30 cellular contexts compared by ENCODE assay signal in the genomic region with DNA sequence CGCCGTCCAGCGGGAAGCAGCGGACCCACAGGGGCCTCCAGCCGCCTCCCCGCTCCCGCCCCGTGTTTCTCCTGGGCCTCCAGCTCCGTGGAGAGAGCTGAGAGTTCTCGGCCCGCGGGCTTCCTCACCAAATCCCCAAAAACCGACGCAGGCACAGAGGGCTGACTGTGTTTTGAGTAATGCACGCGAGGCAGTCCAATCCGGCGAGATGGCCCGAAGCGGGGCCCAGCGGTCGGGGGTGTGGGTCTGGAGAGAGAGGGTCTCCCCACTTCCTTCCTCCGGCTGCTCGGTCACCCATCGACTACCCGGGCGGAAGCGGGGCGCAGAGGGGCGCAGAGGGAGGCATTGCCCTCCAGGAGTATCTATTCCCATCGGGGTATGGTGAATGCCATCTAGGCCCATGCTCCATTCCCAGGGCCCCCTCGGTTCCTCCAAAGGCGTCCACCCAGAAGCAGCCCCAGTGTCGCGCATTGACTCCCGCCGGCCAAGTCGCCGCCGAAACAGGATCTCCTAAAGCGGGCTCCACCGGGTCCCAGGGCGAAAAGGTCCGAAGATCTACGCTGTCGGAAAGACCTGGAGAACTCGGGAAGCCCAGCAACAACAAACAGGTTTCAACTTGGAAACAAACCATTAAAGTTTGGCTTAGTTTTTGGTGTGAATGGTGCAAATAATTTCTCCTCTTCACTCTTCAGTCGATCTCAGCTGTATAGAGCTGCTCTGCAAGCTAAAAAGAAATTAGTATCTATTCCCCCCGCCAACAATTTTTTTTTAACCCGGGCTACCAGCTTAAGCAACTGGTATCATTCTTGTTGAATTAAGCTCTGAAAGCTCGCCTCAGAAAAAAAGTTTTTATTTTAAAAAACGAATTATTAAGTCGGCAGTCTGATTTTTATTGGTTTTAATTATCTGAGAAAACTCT. TPM values are rescaled to one million over a fixed set of nuclear protein-coding genes. Genes with fewer than 3 reads are reported as not detected.
DNase-seq lines count a peak whose midpoint lies in the region; ATAC-seq, FAIRE-seq and TF ChIP-seq lines count a peak whose summit lies in the region.
"Had no signal": no experiment of that assay in that cellular context is flagged by ENCODE, and none has a peak within 500 bp of the region (broad histone marks: within the 10 kb centered on the region; RNA-seq: fewer than 3 reads in every experiment).

No MANE protein-coding gene starts in this region.

- H3K4me2 ChIP-seq in HepG2 (ENCODE audit: low read depth, low read length) (no peak overlapping the region), endothelial cell of umbilical vein (ENCODE audit: insufficient read depth, low read length) (no peak overlapping the region)

- no peak overlapping the region for H3K27ac Mint-ChIP-seq in nephron progenitor cell
- H3K27ac Mint-ChIP-seq: activated CD8-positive, alpha-beta T cell treated with anti-CD3 and anti-CD28 coated beads for 36 hours; natural killer cell treated with Interleukin-12 subunit alpha and Interleukin-12 subunit beta and Interleukin-15 and Interleukin-18, amount 100 ng/mL, for 72 hours had no signal

- DNase-seq in HepG2 (ENCODE audit: low spot score) (no peak), right lobe of liver (no peak), endothelial cell of umbilical vein (ENCODE audit: low read depth, low spot score) (no peak), nephron progenitor cell (peak; percentile 46), dermis blood vessel endothelial cell (no peak), EL (no peak), AML-193 (lab: John Stamatoyannopoulos, UW) (no peak), HEK293T (ENCODE audit: extremely low spot score) (no peak)
- DNase-seq: activated CD8-positive, alpha-beta T cell treated with anti-CD3 and anti-CD28 coated beads for 36 hours; activated effector memory CD4-positive, alpha-beta T cell treated with Interleukin-2 at 50 U/mL for 16 hours; activated T-cell treated with anti-CD3 and anti-CD28 coated beads for 4 hours; cerebellar nuclear complex; heart left ventricle; left lung; NCI-H1092 treated with DMSO at 0.1 percent for 48 hours; NCI-H2029; NCI-H82; psoas muscle; stimulated activated CD4-positive, alpha-beta T cell treated with anti-CD3 and anti-CD28 coated beads, Interleukin-1b, Interleukin-23, amount 100 ng/mL, for 48 hours; substantia nigra; T1000; upper lobe of right lung had no signal

- no peak for ATAC-seq in HepG2
- no peak for ATAC-seq in right lobe of liver
- ATAC-seq: activated CD8-positive, alpha-beta T cell treated with anti-CD3 and anti-CD28 coated beads for 36 hours; heart left ventricle; left lung; natural killer cell treated with Interleukin-12 subunit alpha and Interleukin-12 subunit beta and Interleukin-15 and Interleukin-18, amount 100 ng/mL, for 72 hours; psoas muscle; upper lobe of right lung had no signal

- H3K27ac ChIP-seq in HepG2 (ENCODE audit: extremely low read length, insufficient read depth, low read length), result no peak overlapping the region
- no peak overlapping the region for H3K27ac ChIP-seq in right lobe of liver
- H3K27ac ChIP-seq in endothelial cell of umbilical vein (ENCODE audit: insufficient read depth, low read depth, low read length), result no peak overlapping the region
- H3K27ac ChIP-seq: heart left ventricle, HL-60, left lung, psoas muscle, skin epidermis, upper lobe of right lung had no signal

- H3K4me3 ChIP-seq in HepG2 (replicated peaks in 1 of 3; ENCODE audit: insufficient read depth in 1 of 3, low read depth in 2 of 3, low read length in 3 of 3) (no peak overlapping the region), right lobe of liver (no peak overlapping the region), endothelial cell of umbilical vein (replicated peaks in 1 of 3; ENCODE audit: insufficient read depth in 1 of 3, low read depth in 1 of 3, low read length in 3 of 3) (no peak overlapping the region)
- H3K4me3 ChIP-seq: heart left ventricle, left lung, psoas muscle, skin epidermis, upper lobe of right lung had no signal

- H3K36me3 Mint-ChIP-seq in nephron progenitor cell (ENCODE audit: low read depth), result no peaks in the 10 kb centered on the region
- H3K36me3 Mint-ChIP-seq: natural killer cell treated with Interleukin-12 subunit alpha and Interleukin-12 subunit beta and Interleukin-15 and Interleukin-18, amount 100 ng/mL, for 72 hours had no signal

- TF ChIP-seq EP300 in HepG2 (IDR thresholded peaks at IDR 0.05; ENCODE audit: low read depth in 2 of 2, low read length in 2 of 2) (no peak), HepG2 (CRISPR knock-in tag; IDR thresholded peaks at IDR 0.05; ENCODE audit: borderline replicate concordance) (no peak)

- no peaks in the 10 kb centered on the region for H4K20me1 ChIP-seq in HepG2 (ENCODE audit: insufficient read depth, low read length)
- H4K20me1 ChIP-seq in endothelial cell of umbilical vein (replicated peaks; ENCODE audit: control insufficient read depth, extremely low read depth, insufficient read depth, low read length), result no peaks in the 10 kb centered on the region

- intact Hi-C loops in HepG2 (cut with micrococcal nuclease; ENCODE audit: unreplicated experiment) (no loop called here), right lobe of liver (cut with DNase I) (no loop called here), endothelial cell of umbilical vein (cut with micrococcal nuclease) (no loop called here)

- no peaks in the 10 kb centered on the region for H3K9me3 ChIP-seq in HepG2 (ENCODE audit: low read length)
- H3K9me3 ChIP-seq in right lobe of liver, result no peaks in the 10 kb centered on the region
- H3K9me3 ChIP-seq in endothelial cell of umbilical vein (replicated peaks; ENCODE audit: control insufficient read depth, insufficient read depth, low read length), result no peaks in the 10 kb centered on the region
- H3K9me3 ChIP-seq: heart left ventricle, left lung, psoas muscle, upper lobe of right lung had no signal

- H3K4me1 Mint-ChIP-seq in nephron progenitor cell, result peaks cover 14% of the 10 kb centered on the region

- H3K27me3 ChIP-seq in HepG2 (ENCODE audit: control insufficient read depth in 1 of 2, insufficient read depth in 2 of 2, low read length in 2 of 2) (peaks cover 27 to 94% of the 10 kb centered on the region in 2 experiments), right lobe of liver (peaks cover 22 to 60% of the 10 kb centered on the region in 2 donors), endothelial cell of umbilical vein (ENCODE audit: control insufficient read depth in 2 of 2, insufficient read depth in 2 of 2, low read length in 2 of 2) (peaks cover 86 to 98% of the 10 kb centered on the region in 2 experiments)

- H3K79me2 ChIP-seq in HepG2 (ENCODE audit: insufficient read depth, low read length) (no peaks in the 10 kb centered on the region), endothelial cell of umbilical vein (ENCODE audit: control insufficient read depth, insufficient read depth, low read length) (no peaks in the 10 kb centered on the region)

- H3K9me3 Mint-ChIP-seq in nephron progenitor cell, result no peaks in the 10 kb centered on the region
- H3K9me3 Mint-ChIP-seq: activated CD8-positive, alpha-beta T cell treated with anti-CD3 and anti-CD28 coated beads for 36 hours; natural killer cell treated with Interleukin-12 subunit alpha and Interleukin-12 subunit beta and Interleukin-15 and Interleukin-18, amount 100 ng/mL, for 72 hours had no signal

- no peak for TF ChIP-seq RAD21 in HepG2 (CRISPR knock-in tag; IDR thresholded peaks at IDR 0.05)

- H2AFZ ChIP-seq in HepG2 (ENCODE audit: low read length), result no peak overlapping the region
- H2AFZ ChIP-seq in endothelial cell of umbilical vein (ENCODE audit: low read depth, low read length), result no peak overlapping the region

- in situ Hi-C loops in HepG2 (cut with HindIII; ENCODE audit: extremely low pct_ligation_motif_present, low pct_unique_long_range_greater_than_20kb), result no loop called here

- H3K9me1 ChIP-seq in endothelial cell of umbilical vein (replicated peaks; ENCODE audit: control insufficient read depth, extremely low read depth, insufficient read depth, low read length), result no peaks in the 10 kb centered on the region

- dilution Hi-C loops in endothelial cell of umbilical vein (cut with MboI; ENCODE audit: extremely low pct_ligation_motif_present, low sequenced_read_pairs), result no loop called here

- POLR2A ChIA-PET in HepG2 (lab: Yijun Ruan, JAX) (no interaction called here), endothelial cell of umbilical vein (lab: Charles Lee) (no interaction called here), HEK293T (lab: Yijun Ruan, JAX) (no interaction called here)

- TF ChIP-seq CTCF in HepG2 (CRISPR knock-in tag; IDR thresholded peaks at IDR 0.05), result no peak
- no peak for TF ChIP-seq CTCF in right lobe of liver (IDR thresholded peaks at IDR 0.05)
- TF ChIP-seq CTCF in endothelial cell of umbilical vein (IDR thresholded peaks at IDR 0.05; ENCODE audit: extremely low read depth in 1 of 2, insufficient read depth in 1 of 2, low read depth in 1 of 2, low read length in 2 of 2), result no peak
- no peak for TF ChIP-seq CTCF in nephron progenitor cell (IDR thresholded peaks at IDR 0.05)

- peaks cover 100% of the 10 kb centered on the region for H3K27me3 Mint-ChIP-seq in nephron progenitor cell (ENCODE audit: low read depth, poor library complexity)

- 32% methylated on average over 32 of the region's 53 CpGs for WGBS in HepG2 (ENCODE audit: low lambda C conversion rate)
- WGBS in right lobe of liver (ENCODE audit: insufficient coverage, low coverage, low lambda C conversion rate, missing lambda C conversion rate), result 9% methylated on average over 10 of the region's 53 CpGs

- FAIRE-seq in HepG2 (lab: Jason Lieb, UNC) (no peak), endothelial cell of umbilical vein (lab: Jason Lieb, UNC) (no peak)
- FAIRE-seq: A204.1, H54 had no signal

- no peak overlapping the region for H3K9ac ChIP-seq in HepG2 (ENCODE audit: insufficient read depth, low read depth, low read length)
- H3K9ac ChIP-seq in endothelial cell of umbilical vein (replicated peaks; ENCODE audit: extremely low read depth, insufficient read depth, low read length), result no peak overlapping the region

- TF ChIP-seq POLR2A in HepG2 (IDR thresholded peaks at IDR 0.05; ENCODE audit: insufficient read depth in 1 of 2, low read depth in 2 of 2, low read length in 2 of 2), result no peak
- TF ChIP-seq POLR2A in right lobe of liver (IDR thresholded peaks at IDR 0.05), result no peak
- TF ChIP-seq POLR2A in endothelial cell of umbilical vein (IDR thresholded peaks at IDR 0.05; ENCODE audit: low read depth, low read length), result no peak

- H3K4me3 Mint-ChIP-seq in nephron progenitor cell, result no peak overlapping the region
- H3K4me3 Mint-ChIP-seq: activated CD8-positive, alpha-beta T cell treated with anti-CD3 and anti-CD28 coated beads for 36 hours; natural killer cell treated with Interleukin-12 subunit alpha and Interleukin-12 subunit beta and Interleukin-15 and Interleukin-18, amount 100 ng/mL, for 72 hours had no signal

- H3K4me1 ChIP-seq in HepG2 (ENCODE audit: insufficient read depth, low read length) (no peaks in the 10 kb centered on the region), right lobe of liver (no peaks in the 10 kb centered on the region), endothelial cell of umbilical vein (ENCODE audit: control insufficient read depth, extremely low read depth, insufficient read depth, low read length) (peaks cover 3% of the 10 kb centered on the region)
- H3K4me1 ChIP-seq: heart left ventricle, left lung, psoas muscle, upper lobe of right lung had no signal

- CTCF ChIA-PET in HepG2 (lab: Yijun Ruan, JAX; ENCODE audit: low intra/inter-chr PET ratio, low total read pairs) (no interaction called here), endothelial cell of umbilical vein (lab: Charles Lee) (interaction anchor here (1.1 to 1.3 kb wide), 2 partner anchors 9 to 22 kb away, joined by 3 read pairs; no protein-coding TSS in a partner anchor), HEK293T (lab: Yijun Ruan, JAX) (no interaction called here)

- no peaks in the 10 kb centered on the region for H3K36me3 ChIP-seq in HepG2 (replicated peaks in 1 of 2; ENCODE audit: control insufficient read depth in 1 of 2, insufficient read depth in 2 of 2, low read length in 2 of 2)
- H3K36me3 ChIP-seq in right lobe of liver, result no peaks in the 10 kb centered on the region
- no peaks in the 10 kb centered on the region for H3K36me3 ChIP-seq in endothelial cell of umbilical vein (ENCODE audit: control insufficient read depth in 2 of 2, extremely low read depth in 1 of 2, insufficient read depth in 2 of 2, low read length in 2 of 2)
- H3K36me3 ChIP-seq: heart left ventricle, left lung, upper lobe of right lung had no signal

- BruUV-seq in HepG2 (replicated peaks; lab: Mats Ljungman, UMichigan) (no TSS peak), endothelial cell of umbilical vein (replicated peaks; lab: Mats Ljungman, UMichigan) (no TSS peak)

RNA-seq across cellular contexts. Expression of gene HOXB13, which starts 19.2 kb away (rescaled TPM):
- total RNA-seq in HepG2 (2016; rRNA removed; fragmentation: Illumina TruSeq; extraction: Trizol) (not detected in 2 replicates), right lobe of liver (not detected), endothelial cell of umbilical vein (not detected in 2 replicates), dermis blood vessel endothelial cell (not detected in 2 replicates)
- total RNA-seq in HepG2 (2016; cell fraction: cytosol; rRNA removed; fragmentation: Illumina TruSeq; extraction: Trizol; ENCODE audit: low read depth), result not detected in 2 replicates
- not detected in 2 replicates for total RNA-seq in HepG2 (2016; cell fraction: insoluble cytoplasmic fraction; rRNA removed; fragmentation: Illumina TruSeq; extraction: Trizol)
- total RNA-seq in HepG2 (2016; cell fraction: membrane; rRNA removed; fragmentation: Illumina TruSeq; extraction: Trizol), result not detected in 2 replicates
- total RNA-seq in HepG2 (2016; cell fraction: nucleus; rRNA removed; fragmentation: Illumina TruSeq; extraction: Trizol), result not detected in 2 replicates
- polyA plus RNA-seq in HepG2 (2011; rRNA removed) (not detected in 2 replicates), endothelial cell of umbilical vein (not detected in 2 replicates)
- not detected in 2 replicates for polyA plus RNA-seq in HepG2 (2011; cell fraction: cytosol; rRNA removed)
- polyA plus RNA-seq in HepG2 (2011; cell fraction: nucleus; rRNA removed), result not detected in 2 replicates
- not detected in 2 replicates for polyA plus RNA-seq in HepG2 (2012)
- not detected in 2 replicates for polyA plus RNA-seq in HepG2 (2016; cell fraction: cytosol; fragmentation: Illumina TruSeq; extraction: Trizol; ENCODE audit: low read depth)
- polyA plus RNA-seq in HepG2 (2016; cell fraction: insoluble cytoplasmic fraction; fragmentation: Illumina TruSeq; extraction: Trizol; ENCODE audit: low read depth), result not detected in 2 replicates
- polyA plus RNA-seq in HepG2 (2016; cell fraction: membrane; fragmentation: Illumina TruSeq; extraction: Trizol; ENCODE audit: low read depth), result not detected in 2 replicates
- polyA plus RNA-seq in HepG2 (2016; cell fraction: nucleus; fragmentation: Illumina TruSeq; extraction: Trizol; ENCODE audit: insufficient read depth, low read depth), result not detected in 2 replicates
- polyA minus RNA-seq in HepG2 (2011; rRNA and poly(A)+ RNA removed; ENCODE audit: low replicate concordance), result 0.82 TPM in 1 of 2 replicates, not detected in the other
- polyA minus RNA-seq in HepG2 (2011; cell fraction: cytosol; rRNA and poly(A)+ RNA removed), result not detected in 2 replicates
- not detected in 2 replicates for polyA minus RNA-seq in HepG2 (2011; cell fraction: nucleus; rRNA and poly(A)+ RNA removed)
- polyA plus RNA-seq in endothelial cell of umbilical vein (2011; cell fraction: cytosol; rRNA removed), result not detected in 2 replicates
- polyA plus RNA-seq in endothelial cell of umbilical vein (2011; cell fraction: nucleus; rRNA removed), result not detected in 2 replicates
- polyA plus RNA-seq in endothelial cell of umbilical vein (2012), result not detected in 2 replicates
- not detected in 2 replicates for polyA minus RNA-seq in endothelial cell of umbilical vein
- polyA minus RNA-seq in endothelial cell of umbilical vein (2011; cell fraction: cytosol; rRNA and poly(A)+ RNA removed), result 0.61 TPM
- not detected in 2 replicates for polyA minus RNA-seq in endothelial cell of umbilical vein (2011; cell fraction: nucleus; rRNA and poly(A)+ RNA removed)
- total RNA-seq: activated CD8-positive, alpha-beta T cell treated with anti-CD3 and anti-CD28 coated beads for 36 hours; epithelial cell of proximal tubule; heart left ventricle; left lung; natural killer cell treated with Interleukin-12 subunit alpha and Interleukin-12 subunit beta and Interleukin-15 and Interleukin-18, amount 100 ng/mL, for 72 hours; OCI-LY7; psoas muscle; upper lobe of right lung had no signal
- polyA plus RNA-seq: heart left ventricle, psoas muscle had no signal

RNA-seq across cellular contexts. Expression of gene PRAC2, which starts 24.7 kb away (rescaled TPM):
- total RNA-seq in HepG2 (2016; rRNA removed; fragmentation: Illumina TruSeq; extraction: Trizol) (not detected in 2 replicates), right lobe of liver (not detected), endothelial cell of umbilical vein (not detected in 2 replicates), dermis blood vessel endothelial cell (not detected in 2 replicates)
- total RNA-seq in HepG2 (2016; cell fraction: cytosol; rRNA removed; fragmentation: Illumina TruSeq; extraction: Trizol; ENCODE audit: low read depth), result not detected in 2 replicates
- not detected in 2 replicates for total RNA-seq in HepG2 (2016; cell fraction: insoluble cytoplasmic fraction; rRNA removed; fragmentation: Illumina TruSeq; extraction: Trizol)
- not detected in 2 replicates for total RNA-seq in HepG2 (2016; cell fraction: membrane; rRNA removed; fragmentation: Illumina TruSeq; extraction: Trizol)
- total RNA-seq in HepG2 (2016; cell fraction: nucleus; rRNA removed; fragmentation: Illumina TruSeq; extraction: Trizol), result not detected in 2 replicates
- polyA plus RNA-seq in HepG2 (2011; rRNA removed) (not detected in 2 replicates), endothelial cell of umbilical vein (not detected in 2 replicates)
- not detected in 2 replicates for polyA plus RNA-seq in HepG2 (2011; cell fraction: cytosol; rRNA removed)
- not detected in 2 replicates for polyA plus RNA-seq in HepG2 (2011; cell fraction: nucleus; rRNA removed)
- not detected in 2 replicates for polyA plus RNA-seq in HepG2 (2012)
- polyA plus RNA-seq in HepG2 (2016; cell fraction: cytosol; fragmentation: Illumina TruSeq; extraction: Trizol; ENCODE audit: low read depth), result not detected in 2 replicates
- polyA plus RNA-seq in HepG2 (2016; cell fraction: insoluble cytoplasmic fraction; fragmentation: Illumina TruSeq; extraction: Trizol; ENCODE audit: low read depth), result not detected in 2 replicates
- not detected in 2 replicates for polyA plus RNA-seq in HepG2 (2016; cell fraction: membrane; fragmentation: Illumina TruSeq; extraction: Trizol; ENCODE audit: low read depth)
- not detected in 2 replicates for polyA plus RNA-seq in HepG2 (2016; cell fraction: nucleus; fragmentation: Illumina TruSeq; extraction: Trizol; ENCODE audit: insufficient read depth, low read depth)
- polyA minus RNA-seq in HepG2 (2011; rRNA and poly(A)+ RNA removed; ENCODE audit: low replicate concordance), result not detected in 2 replicates
- polyA minus RNA-seq in HepG2 (2011; cell fraction: cytosol; rRNA and poly(A)+ RNA removed), result not detected in 2 replicates
- not detected in 2 replicates for polyA minus RNA-seq in HepG2 (2011; cell fraction: nucleus; rRNA and poly(A)+ RNA removed)
- polyA plus RNA-seq in endothelial cell of umbilical vein (2011; cell fraction: cytosol; rRNA removed), result not detected in 2 replicates
- not detected in 2 replicates for polyA plus RNA-seq in endothelial cell of umbilical vein (2011; cell fraction: nucleus; rRNA removed)
- not detected in 2 replicates for polyA plus RNA-seq in endothelial cell of umbilical vein (2012)
- not detected in 2 replicates for polyA minus RNA-seq in endothelial cell of umbilical vein
- polyA minus RNA-seq in endothelial cell of umbilical vein (2011; cell fraction: cytosol; rRNA and poly(A)+ RNA removed), result not detected
- not detected in 2 replicates for polyA minus RNA-seq in endothelial cell of umbilical vein (2011; cell fraction: nucleus; rRNA and poly(A)+ RNA removed)
- total RNA-seq: activated CD8-positive, alpha-beta T cell treated with anti-CD3 and anti-CD28 coated beads for 36 hours; epithelial cell of proximal tubule; fibroblast of villous mesenchyme; heart left ventricle; left lung; natural killer cell treated with Interleukin-12 subunit alpha and Interleukin-12 subunit beta and Interleukin-15 and Interleukin-18, amount 100 ng/mL, for 72 hours; OCI-LY7; psoas muscle; upper lobe of right lung had no signal
- polyA plus RNA-seq: heart left ventricle, psoas muscle had no signal

RNA-seq across cellular contexts. Expression of gene PRAC1, which starts 25.4 kb away (rescaled TPM):
- total RNA-seq in HepG2 (2016; rRNA removed; fragmentation: Illumina TruSeq; extraction: Trizol) (not detected in 2 replicates), right lobe of liver (not detected), endothelial cell of umbilical vein (not detected in 2 replicates), dermis blood vessel endothelial cell (not detected in 2 replicates)
- total RNA-seq in HepG2 (2016; cell fraction: cytosol; rRNA removed; fragmentation: Illumina TruSeq; extraction: Trizol; ENCODE audit: low read depth), result not detected in 2 replicates
- not detected in 2 replicates for total RNA-seq in HepG2 (2016; cell fraction: insoluble cytoplasmic fraction; rRNA removed; fragmentation: Illumina TruSeq; extraction: Trizol)
- not detected in 2 replicates for total RNA-seq in HepG2 (2016; cell fraction: membrane; rRNA removed; fragmentation: Illumina TruSeq; extraction: Trizol)
- not detected in 2 replicates for total RNA-seq in HepG2 (2016; cell fraction: nucleus; rRNA removed; fragmentation: Illumina TruSeq; extraction: Trizol)
- polyA plus RNA-seq in HepG2 (2011; rRNA removed) (not detected in 2 replicates), endothelial cell of umbilical vein (not detected in 2 replicates)
- not detected in 2 replicates for polyA plus RNA-seq in HepG2 (2011; cell fraction: cytosol; rRNA removed)
- not detected in 2 replicates for polyA plus RNA-seq in HepG2 (2011; cell fraction: nucleus; rRNA removed)
- not detected in 2 replicates for polyA plus RNA-seq in HepG2 (2012)
- polyA plus RNA-seq in HepG2 (2016; cell fraction: cytosol; fragmentation: Illumina TruSeq; extraction: Trizol; ENCODE audit: low read depth), result not detected in 2 replicates
- polyA plus RNA-seq in HepG2 (2016; cell fraction: insoluble cytoplasmic fraction; fragmentation: Illumina TruSeq; extraction: Trizol; ENCODE audit: low read depth), result not detected in 2 replicates
- polyA plus RNA-seq in HepG2 (2016; cell fraction: membrane; fragmentation: Illumina TruSeq; extraction: Trizol; ENCODE audit: low read depth), result not detected in 2 replicates
- polyA plus RNA-seq in HepG2 (2016; cell fraction: nucleus; fragmentation: Illumina TruSeq; extraction: Trizol; ENCODE audit: insufficient read depth, low read depth), result not detected in 2 replicates
- not detected in 2 replicates for polyA minus RNA-seq in HepG2 (2011; rRNA and poly(A)+ RNA removed; ENCODE audit: low replicate concordance)
- not detected in 2 replicates for polyA minus RNA-seq in HepG2 (2011; cell fraction: cytosol; rRNA and poly(A)+ RNA removed)
- not detected in 2 replicates for polyA minus RNA-seq in HepG2 (2011; cell fraction: nucleus; rRNA and poly(A)+ RNA removed)
- not detected in 2 replicates for polyA plus RNA-seq in endothelial cell of umbilical vein (2011; cell fraction: cytosol; rRNA removed)
- polyA plus RNA-seq in endothelial cell of umbilical vein (2011; cell fraction: nucleus; rRNA removed), result not detected in 2 replicates
- not detected in 2 replicates for polyA plus RNA-seq in endothelial cell of umbilical vein (2012)
- not detected in 2 replicates for polyA minus RNA-seq in endothelial cell of umbilical vein
- not detected for polyA minus RNA-seq in endothelial cell of umbilical vein (2011; cell fraction: cytosol; rRNA and poly(A)+ RNA removed)
- not detected in 2 replicates for polyA minus RNA-seq in endothelial cell of umbilical vein (2011; cell fraction: nucleus; rRNA and poly(A)+ RNA removed)
- total RNA-seq: activated CD8-positive, alpha-beta T cell treated with anti-CD3 and anti-CD28 coated beads for 36 hours; epithelial cell of proximal tubule; fibroblast of villous mesenchyme; heart left ventricle; left lung; natural killer cell treated with Interleukin-12 subunit alpha and Interleukin-12 subunit beta and Interleukin-15 and Interleukin-18, amount 100 ng/mL, for 72 hours; OCI-LY7; psoas muscle; upper lobe of right lung had no signal
- polyA plus RNA-seq: heart left ventricle, psoas muscle had no signal
